ENCODE assay signal across 1 cellular context in the genomic region with DNA sequence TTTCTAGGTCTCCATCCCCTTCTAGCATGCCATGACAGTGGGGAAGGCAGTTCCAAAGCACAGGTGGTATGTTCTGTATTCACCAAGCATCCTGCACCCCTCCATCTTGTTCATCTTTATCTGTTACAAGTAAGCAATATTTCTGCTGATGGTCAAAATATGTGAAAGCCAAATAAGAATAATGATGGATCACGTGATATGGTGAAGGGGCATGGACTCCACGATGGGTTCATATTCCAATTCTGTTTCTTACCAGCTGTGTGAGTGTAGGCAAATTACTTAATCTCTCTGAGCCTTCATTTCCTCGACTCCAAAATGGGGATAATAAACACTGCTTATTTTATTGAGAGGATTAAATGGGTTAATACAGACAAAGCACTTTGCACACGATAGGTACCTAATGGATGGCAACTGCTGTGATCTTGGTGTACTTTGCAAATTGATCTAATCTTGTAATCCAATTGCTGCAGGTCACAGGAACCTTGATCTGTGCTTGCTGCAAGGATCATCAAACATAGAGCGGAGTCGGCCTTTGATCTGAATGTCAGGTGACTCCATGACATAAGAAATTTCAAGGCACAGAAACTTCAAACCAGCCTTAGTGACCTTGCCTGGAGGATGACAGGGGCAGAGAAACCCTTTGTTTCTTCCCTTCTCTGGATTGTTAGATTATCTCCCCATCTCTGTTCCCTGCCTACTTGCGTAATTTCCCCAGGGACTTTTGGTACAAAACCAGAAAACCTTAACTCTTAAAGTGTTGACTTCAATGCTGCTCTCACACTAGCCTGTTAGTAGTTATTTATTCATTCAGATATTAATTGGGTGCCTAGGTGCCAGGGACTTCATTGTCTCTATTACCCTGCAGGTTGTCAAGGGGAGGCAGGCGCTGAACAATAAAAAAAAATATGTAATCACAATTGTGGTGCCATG.
TF ChIP-seq lines count a peak whose summit lies in the region.

No MANE protein-coding gene starts in this region.

TF ChIP-seq in GM23338, 12 proteins besides CTCF, POLR2A, EP300 and RAD21 (continued from another document):
- TF ChIP-seq ZNF462 (CRISPR knock-in tag; IDR thresholded peaks at IDR 0.05) (no peak), ZNF114 (CRISPR knock-in tag; IDR thresholded peaks at IDR 0.05) (no peak), NANOG (IDR thresholded peaks at IDR 0.05; ENCODE audit: borderline replicate concordance) (no peak), EZH2 (IDR thresholded peaks at IDR 0.05; ENCODE audit: low read depth, unreplicated experiment) (no peak), ETS1 (IDR thresholded peaks at IDR 0.05) (no peak), CREB1 (CRISPR knock-in tag; IDR thresholded peaks at IDR 0.05; ENCODE audit: low read depth) (no peak), STAT1 (IDR thresholded peaks at IDR 0.05; ENCODE audit: unreplicated experiment) (no peak), REST (IDR thresholded peaks at IDR 0.05; ENCODE audit: unreplicated experiment) (no peak)
TF ChIP-seq in GM23338: peak in this region for 0.
